1 cellular context compared by ENCODE assay signal in the genomic region with DNA sequence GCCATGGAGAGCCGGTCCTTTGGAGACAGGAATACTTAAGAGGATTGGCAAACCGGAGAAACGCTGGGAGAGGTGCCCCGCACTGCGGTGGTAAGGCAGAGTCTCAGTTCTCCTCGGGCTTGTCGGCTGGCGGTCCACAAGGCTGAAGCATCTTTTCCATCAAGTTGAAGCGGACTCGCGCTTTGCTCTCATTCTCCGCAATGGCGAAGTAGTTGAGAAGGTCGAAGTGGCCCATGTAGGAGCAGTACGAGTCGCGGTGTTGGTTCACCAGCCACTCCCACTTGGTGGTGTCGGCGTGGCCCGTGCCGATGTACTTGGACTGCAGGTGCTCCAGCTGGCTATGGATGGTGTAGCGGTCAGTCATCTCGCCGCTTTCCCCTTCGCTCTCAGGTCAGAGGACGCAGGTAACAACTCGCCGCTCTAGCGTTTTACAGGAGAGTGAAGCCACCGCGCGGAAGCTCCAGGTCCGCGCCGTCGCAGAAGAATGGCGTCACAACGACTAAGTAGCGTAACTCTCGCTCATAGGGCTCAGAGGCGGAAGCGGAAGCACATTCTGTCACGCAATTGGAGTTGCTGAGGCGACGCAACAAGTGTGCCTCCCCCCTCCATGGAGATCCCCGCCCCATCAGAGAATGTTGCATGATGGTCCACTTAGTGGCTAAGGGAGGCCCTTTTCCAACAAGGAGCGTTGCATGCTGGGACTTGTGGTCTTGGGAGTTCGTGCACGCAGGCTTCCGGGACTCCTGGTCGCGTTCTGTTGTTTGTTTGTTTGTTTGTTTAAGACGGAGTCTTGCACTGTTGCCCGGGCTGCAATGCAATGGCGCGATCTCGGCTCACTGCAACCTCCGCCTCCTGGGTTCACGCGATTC.
TF ChIP-seq lines count a peak whose summit lies in the region.

A gene (minus strand): TSS at position 440 of the 869 bp plus-strand sequence. CDS start 76 bp downstream, at position 364.

TF ChIP-seq in H1, 55 proteins besides CTCF, POLR2A, EP300 and RAD21:
- peak; percentile 90 for TF ChIP-seq GABPA (IDR thresholded peaks at IDR 0.05; ENCODE audit: borderline replicate concordance, insufficient read depth, low read length)
- TF ChIP-seq POLR2AphosphoS5 (IDR thresholded peaks at IDR 0.05; ENCODE audit: low read depth, low read length), result peak; percentile 99
- no peak for TF ChIP-seq SIRT6 (IDR thresholded peaks at IDR 0.05; ENCODE audit: low read length)
- no peak for TF ChIP-seq POU5F1 (IDR thresholded peaks at IDR 0.05; ENCODE audit: low read depth, low read length)
- TF ChIP-seq ASH2L (IDR thresholded peaks at IDR 0.05; ENCODE audit: low read length), result peak; percentile 98
- peak; percentile 13; the same call in 1 of the 2 replicates for TF ChIP-seq BRCA1 (IDR thresholded peaks at IDR 0.05; ENCODE audit: low read depth, low read length)
- peak; percentile 96 for TF ChIP-seq TAF7 (optimal IDR thresholded peaks at IDR 0.05; ENCODE audit: borderline replicate concordance, low read depth, low read length)
- TF ChIP-seq HDAC2 (IDR thresholded peaks at IDR 0.05; ENCODE audit: borderline replicate concordance in 1 of 2, low read depth in 2 of 2, low read length in 2 of 2), result peak in 1 of 2 experiments; percentile 75; a peak in 1 of 4 replicates
- peak; percentile 86 to 94; a peak in 3 of 4 replicates for TF ChIP-seq SIN3A (conservative IDR thresholded peaks at IDR 0.05 in 1 of 2, IDR thresholded peaks at IDR 0.05 in 1 of 2; ENCODE audit: low read depth in 1 of 2, low read length in 2 of 2)
- TF ChIP-seq SUZ12 (IDR thresholded peaks at IDR 0.05; ENCODE audit: low read length), result no peak
- no peak for TF ChIP-seq JUN (IDR thresholded peaks at IDR 0.05; ENCODE audit: low read depth, low read length)
- TF ChIP-seq EGR1 (IDR thresholded peaks at IDR 0.05; ENCODE audit: borderline replicate concordance, low read depth, low read length), result no peak
- peak; percentile 96 for TF ChIP-seq SAP30 (IDR thresholded peaks at IDR 0.05; ENCODE audit: insufficient read depth, insufficient replicate concordance, low read length)
- peak; percentile 89; the same call in 1 of the 2 replicates for TF ChIP-seq SP1 (IDR thresholded peaks at IDR 0.05; ENCODE audit: low read depth, low read length)
- TF ChIP-seq SP4 (IDR thresholded peaks at IDR 0.05; ENCODE audit: low read length), result no peak
- TF ChIP-seq CHD2 (IDR thresholded peaks at IDR 0.05; ENCODE audit: low read length), result peak; percentile 63; the same call in 1 of the 2 replicates
- peak; percentile 91 for TF ChIP-seq KDM4A (IDR thresholded peaks at IDR 0.05; ENCODE audit: low read depth, low read length, severe bottlenecking)
- TF ChIP-seq TBP (IDR thresholded peaks at IDR 0.05; ENCODE audit: low read depth, low read length), result peak; percentile 97
- peak; percentile 96 for TF ChIP-seq RBBP5 (IDR thresholded peaks at IDR 0.05; ENCODE audit: borderline replicate concordance, low read depth, low read length)
- TF ChIP-seq, protein P1, sequence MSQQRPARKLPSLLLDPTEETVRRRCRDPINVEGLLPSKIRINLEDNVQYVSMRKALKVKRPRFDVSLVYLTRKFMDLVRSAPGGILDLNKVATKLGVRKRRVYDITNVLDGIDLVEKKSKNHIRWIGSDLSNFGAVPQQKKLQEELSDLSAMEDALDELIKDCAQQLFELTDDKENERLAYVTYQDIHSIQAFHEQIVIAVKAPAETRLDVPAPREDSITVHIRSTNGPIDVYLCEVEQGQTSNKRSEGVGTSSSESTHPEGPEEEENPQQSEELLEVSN (IDR thresholded peaks at IDR 0.05), result 0 out of 2 replicates have a peak, but pooled peaks have one; percentile 10
- no peak for TF ChIP-seq NRF1 (IDR thresholded peaks at IDR 0.05; ENCODE audit: low read depth, low read length)
- TF ChIP-seq SRF (IDR thresholded peaks at IDR 0.05; ENCODE audit: low read depth, low read length), result peak; percentile 77
- TF ChIP-seq KDM5A (IDR thresholded peaks at IDR 0.05; ENCODE audit: low read length), result peak; percentile 89
- TF ChIP-seq SIX5 (IDR thresholded peaks at IDR 0.05; ENCODE audit: low read depth, low read length), result peak; percentile 59
- TF ChIP-seq, protein P2, sequence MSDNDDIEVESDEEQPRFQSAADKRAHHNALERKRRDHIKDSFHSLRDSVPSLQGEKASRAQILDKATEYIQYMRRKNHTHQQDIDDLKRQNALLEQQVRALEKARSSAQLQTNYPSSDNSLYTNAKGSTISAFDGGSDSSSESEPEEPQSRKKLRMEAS (IDR thresholded peaks at IDR 0.05), result peak; percentile 73
- TF ChIP-seq CREB1 (IDR thresholded peaks at IDR 0.05), result peak; percentile 100
- no peak for TF ChIP-seq CBX8 (IDR thresholded peaks at IDR 0.05; ENCODE audit: borderline replicate concordance, low read depth, low read length)
- TF ChIP-seq, protein P3, sequence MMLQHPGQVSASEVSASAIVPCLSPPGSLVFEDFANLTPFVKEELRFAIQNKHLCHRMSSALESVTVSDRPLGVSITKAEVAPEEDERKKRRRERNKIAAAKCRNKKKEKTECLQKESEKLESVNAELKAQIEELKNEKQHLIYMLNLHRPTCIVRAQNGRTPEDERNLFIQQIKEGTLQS (IDR thresholded peaks at IDR 0.05; ENCODE audit: insufficient read depth, low read depth, low read length), result peak; percentile 85
- peak; percentile 94 for TF ChIP-seq PHF8 (conservative IDR thresholded peaks at IDR 0.05; ENCODE audit: low read depth, low read length)
- TF ChIP-seq YY1 (IDR thresholded peaks at IDR 0.05; ENCODE audit: low read depth, low read length), result peak; percentile 54; the same call in 1 of the 2 replicates
- peak; percentile 99 for TF ChIP-seq TAF1 (IDR thresholded peaks at IDR 0.05; ENCODE audit: low read depth, low read length)
- TF ChIP-seq BACH1 (IDR thresholded peaks at IDR 0.05; ENCODE audit: low read length), result no peak
